In genomic region chr9:127455299-127455992, GRCh38 we compare ENCODE assay signal across 8 cellular contexts. TPM values are rescaled to one million over a fixed set of nuclear protein-coding genes. Genes with fewer than 3 reads are reported as not detected.
DNase-seq lines count a peak whose midpoint lies in the region; ATAC-seq, FAIRE-seq and TF ChIP-seq lines count a peak whose summit lies in the region.

No MANE protein-coding gene starts in this region.

- no peak overlapping the region for H3K4me2 ChIP-seq in A549

- ATAC-seq in A549 (0 out of 6 replicates have a peak, but pooled peaks of 1 of the 2 experiments have one; percentile 13), HG03280 (IDR thresholded peaks at IDR 0.05; ENCODE audit: unreplicated experiment) (no peak), GM19023 (IDR thresholded peaks at IDR 0.05; ENCODE audit: unreplicated experiment) (no peak), HG02973 (IDR thresholded peaks at IDR 0.05; ENCODE audit: unreplicated experiment) (no peak)

- CTCF ChIA-PET in A549 (lab: Yijun Ruan, JAX) = interaction anchor here (0.6 to 2.7 kb wide), 23 partner anchors 9 to 515 kb away, joined by 3 to 14 read pairs (median 4); no protein-coding TSS in a partner anchor

- TF ChIP-seq RAD21 in A549 (conservative IDR thresholded peaks at IDR 0.05 in 1 of 2, IDR thresholded peaks at IDR 0.05 in 1 of 2) = peak; percentile 30 to 43; a peak in 3 of 5 replicates

- in situ Hi-C loops in SK-MEL-5 (cut with HindIII; ENCODE audit: low pct_unique_long_range_greater_than_20kb, low sequenced_read_pairs) = no loop called here

- DNase-seq in A549 (ENCODE audit: low read depth in 1 of 2, low spot score in 1 of 2) (peak; percentile 40 to 57), SK-MEL-5 (ENCODE audit: low read depth, low spot score) (peak; percentile 67), foreskin fibroblast (peak in 1 of 2 donors; percentile 37), NCI-H1694 (lab: John Stamatoyannopoulos, UW) (no peak)

- H3K4me3 ChIP-seq in A549 = no peak overlapping the region
- no peak overlapping the region for H3K4me3 ChIP-seq in foreskin fibroblast (ENCODE audit: low read depth in 1 of 2, low read length in 2 of 2)

- H3K27ac ChIP-seq in A549 = no peak overlapping the region

- 59% methylated on average over 6 of the region's 6 CpGs for WGBS in A549 (ENCODE audit: missing lambda C conversion rate)

- peaks cover 10% of the 10 kb centered on the region for H3K4me1 ChIP-seq in A549

- TF ChIP-seq POLR2A in A549 (IDR thresholded peaks at IDR 0.05; ENCODE audit: low read length) = no peak

- no peak for FAIRE-seq in A549 (lab: Jason Lieb, UNC)

- POLR2A ChIA-PET in A549 (lab: Yijun Ruan, JAX) = no interaction called here

- TF ChIP-seq CTCF in A549 (IDR thresholded peaks at IDR 0.05) = peak; percentile 56
- TF ChIP-seq CTCF in GM12872 (IDR thresholded peaks at IDR 0.05; ENCODE audit: insufficient read depth, low read depth, low read length) = peak; percentile 59
- TF ChIP-seq CTCF in foreskin fibroblast (IDR thresholded peaks at IDR 0.05; ENCODE audit: low read depth, low read length) = peak; percentile 14

- no peak for TF ChIP-seq EP300 in A549 (IDR thresholded peaks at IDR 0.05)

- no peaks in the 10 kb centered on the region for H3K9me3 ChIP-seq in A549

TF ChIP-seq in A549, 52 proteins besides CTCF, POLR2A, EP300 and RAD21:
- TF ChIP-seq NR3C1 (IDR thresholded peaks at IDR 0.05) (no peak), SMC3 (IDR thresholded peaks at IDR 0.05) (peak; percentile 52), GATA3 (IDR thresholded peaks at IDR 0.05; ENCODE audit: borderline replicate concordance) (no peak)
TF ChIP-seq in A549: peak in this region for 1.

RNA-seq across cellular contexts. Expression of gene LRSAM1, which starts 4.1 kb away (rescaled TPM):
- polyA plus RNA-seq in A549 (2011; rRNA removed) (5.1 and 6.4 TPM in 2 replicates), A549 (2017; fragmentation: RNase III; extraction: RNeasy Plus Mini Kit Qiagen cat#74134 plus additional on column Dnase treatment) (9.2 to 10.5 TPM (median 10.0 TPM) in 3 replicates)
- polyA plus RNA-seq in A549 (2012; cell fraction: cytosol; rRNA removed) = 7.6 and 9.1 TPM in 2 replicates
- 31.8 and 46.4 TPM in 2 replicates for polyA plus RNA-seq in A549 (2012; cell fraction: nucleus; rRNA removed)
- 5.7 and 8.9 TPM in 2 replicates for polyA minus RNA-seq in A549 (2011; rRNA and poly(A)+ RNA removed)
- total RNA-seq in SK-MEL-5 (2014; rRNA removed; shearing (Covaris generic)) = 6.4 and 9.8 TPM in 2 replicates
- polyA plus RNA-seq in SK-MEL-5 (2015; cell fraction: cytosol; rRNA removed) = 22.5 and 23.5 TPM in 2 replicates
- 30.4 and 66.7 TPM in 2 replicates for polyA plus RNA-seq in SK-MEL-5 (2015; cell fraction: nucleus; rRNA removed)

RNA-seq across cellular contexts. Expression of gene RPL12, which starts 4.2 kb away (rescaled TPM):
- polyA plus RNA-seq in A549 (2011; rRNA removed) (1,891 and 2,198 TPM in 2 replicates), A549 (2017; fragmentation: RNase III; extraction: RNeasy Plus Mini Kit Qiagen cat#74134 plus additional on column Dnase treatment) (2,384 to 2,622 TPM (median 2,519 TPM) in 3 replicates)
- polyA plus RNA-seq in A549 (2012; cell fraction: cytosol; rRNA removed) = 2,114 and 2,323 TPM in 2 replicates
- polyA plus RNA-seq in A549 (2012; cell fraction: nucleus; rRNA removed) = 721 and 1,502 TPM in 2 replicates
- 616 and 1,237 TPM in 2 replicates for polyA minus RNA-seq in A549 (2011; rRNA and poly(A)+ RNA removed)
- total RNA-seq in SK-MEL-5 (2014; rRNA removed; shearing (Covaris generic)) = 2,311 and 2,500 TPM in 2 replicates
- polyA plus RNA-seq in SK-MEL-5 (2015; cell fraction: cytosol; rRNA removed) = 2,101 and 2,675 TPM in 2 replicates
- polyA plus RNA-seq in SK-MEL-5 (2015; cell fraction: nucleus; rRNA removed) = 555 and 591 TPM in 2 replicates

RNA-seq across cellular contexts. Expression of gene ZNF79, which starts 31.3 kb away (rescaled TPM):
- 5.7 and 7.4 TPM in 2 replicates for polyA plus RNA-seq in A549 (2011; rRNA removed)
- polyA plus RNA-seq in A549 (2012; cell fraction: cytosol; rRNA removed) = 2.5 and 2.7 TPM in 2 replicates
- 3.5 and 4.7 TPM in 2 replicates for polyA plus RNA-seq in A549 (2012; cell fraction: nucleus; rRNA removed)
- polyA plus RNA-seq in A549 (2017; fragmentation: RNase III; extraction: RNeasy Plus Mini Kit Qiagen cat#74134 plus additional on column Dnase treatment) = 4.9 to 5.5 TPM (median 5.1 TPM) in 3 replicates
- 21.3 and 26.9 TPM in 2 replicates for polyA minus RNA-seq in A549 (2011; rRNA and poly(A)+ RNA removed)
- total RNA-seq in SK-MEL-5 (2014; rRNA removed; shearing (Covaris generic)) = 13.3 and 14.0 TPM in 2 replicates
- polyA plus RNA-seq in SK-MEL-5 (2015; cell fraction: cytosol; rRNA removed) = 9.7 and 10.2 TPM in 2 replicates
- 22.6 and 28.9 TPM in 2 replicates for polyA plus RNA-seq in SK-MEL-5 (2015; cell fraction: nucleus; rRNA removed)

RNA-seq across cellular contexts. Expression of gene SLC2A8, which starts 58.5 kb away (rescaled TPM):
- polyA plus RNA-seq in A549 (2011; rRNA removed) = 7.3 and 8.3 TPM in 2 replicates
- polyA plus RNA-seq in A549 (2012; cell fraction: cytosol; rRNA removed) = 14.2 and 24.1 TPM in 2 replicates
- 37.4 and 58.1 TPM in 2 replicates for polyA plus RNA-seq in A549 (2012; cell fraction: nucleus; rRNA removed)
- 16.0 to 16.3 TPM (median 16.3 TPM) in 3 replicates for polyA plus RNA-seq in A549 (2017; fragmentation: RNase III; extraction: RNeasy Plus Mini Kit Qiagen cat#74134 plus additional on column Dnase treatment)
- polyA minus RNA-seq in A549 (2011; rRNA and poly(A)+ RNA removed) = 9.9 and 10.5 TPM in 2 replicates
- 4.4 and 10.3 TPM in 2 replicates for total RNA-seq in SK-MEL-5 (2014; rRNA removed; shearing (Covaris generic))
- polyA plus RNA-seq in SK-MEL-5 (2015; cell fraction: cytosol; rRNA removed) = 8.4 and 8.5 TPM in 2 replicates
- 30.3 and 30.8 TPM in 2 replicates for polyA plus RNA-seq in SK-MEL-5 (2015; cell fraction: nucleus; rRNA removed)
